ENCODE assay signal across 36 cellular contexts in the genomic region with DNA sequence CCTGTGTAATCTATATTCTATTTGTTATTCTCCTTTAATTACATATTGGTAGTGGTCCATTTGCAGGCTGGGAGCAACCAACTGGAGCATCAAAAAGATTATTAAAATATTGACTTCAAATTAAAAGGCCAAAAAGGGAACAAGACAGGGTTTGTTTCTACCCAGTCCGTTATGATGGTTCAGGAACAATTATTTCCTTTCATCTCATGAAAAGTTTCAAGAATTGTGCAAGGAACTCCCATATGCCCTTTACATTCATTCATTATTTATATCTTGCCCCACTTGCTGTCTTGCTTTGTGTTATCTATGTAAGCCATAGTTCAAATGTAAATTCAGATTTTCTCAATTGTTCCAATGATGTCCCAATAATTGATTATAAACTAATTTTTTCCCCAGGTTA.
"Had no signal": no experiment of that assay in that cellular context is flagged by ENCODE, and none has a peak within 500 bp of the region (broad histone marks: within the 10 kb centered on the region; RNA-seq: fewer than 3 reads in every experiment).

No MANE protein-coding gene starts in this region.

- DNase-seq: Karpas-422, Kasumi-1, MG63, MM.1S, MV-4-11, NCI-H1048, NCI-H1092, NCI-H1092 treated with DMSO at 0.1 percent for 48 hours, NCI-H1105, NCI-H1105 treated with DMSO at 0.1 percent for 48 hours, NCI-H1417, NCI-H1417 treated with DMSO at 0.1 percent for 48 hours, NCI-H1436, NCI-H1436 treated with DMSO at 0.1 percent for 48 hours, NCI-H146, NCI-H1694, NCI-H1694 treated with DMSO at 0.1 percent for 48 hours, NCI-H187, NCI-H187 treated with DMSO at 0.1 percent for 48 hours, NCI-H1930, NCI-H2029, NCI-H2029 treated with DMSO at 0.1 percent for 48 hours, NCI-H2081, NCI-H2081 treated with DMSO at 0.1 percent for 48 hours, NCI-H2107, NCI-H2171, NCI-H2171 treated with DMSO at 0.1 percent for 48 hours, NCI-H2227 treated with DMSO at 0.1 percent for 48 hours, NCI-H226, NCI-H345, NCI-H446, NCI-H446 treated with DMSO at 0.1 percent for 48 hours, NCI-H510A, NCI-H510A treated with DMSO at 0.1 percent for 48 hours, NCI-H524, NCI-H524 treated with DMSO at 0.1 percent for 48 hours had no signal
